In genomic region chr6:159966339-159966738, GRCh38 we compare ENCODE assay signal across 1 cellular context.
TF ChIP-seq lines count a peak whose summit lies in the region.

No MANE protein-coding gene starts in this region.

TF ChIP-seq in K562, 482 proteins besides CTCF, POLR2A, EP300 and RAD21 (continued from another document and continues in another):
- TF ChIP-seq MBD1 (CRISPR knock-in tag; IDR thresholded peaks at IDR 0.05) (no peak), DIDO1 (tag; IDR thresholded peaks at IDR 0.05; ENCODE audit: low read depth) (no peak), SETDB1 (IDR thresholded peaks at IDR 0.05; ENCODE audit: low read length) (no peak), MAFF (IDR thresholded peaks at IDR 0.05; ENCODE audit: low read length) (no peak), ZNF311 (CRISPR knock-in tag; IDR thresholded peaks at IDR 0.05) (no peak), THAP12 (CRISPR knock-in tag; IDR thresholded peaks at IDR 0.05) (no peak), JUN (IDR thresholded peaks at IDR 0.05; ENCODE audit: borderline replicate concordance, low read depth, low read length) (no peak), JUN (CRISPR knock-in tag; IDR thresholded peaks at IDR 0.05; ENCODE audit: borderline replicate concordance) (no peak), ZNF3 (CRISPR knock-in tag; IDR thresholded peaks at IDR 0.05) (no peak), NELFE (IDR thresholded peaks at IDR 0.05; ENCODE audit: insufficient read depth, insufficient read length) (no peak), UBTF (IDR thresholded peaks at IDR 0.05; ENCODE audit: borderline replicate concordance in 1 of 2, low read depth in 2 of 2, low read length in 2 of 2) (no peak), BACH1 (tag; IDR thresholded peaks at IDR 0.05) (no peak), ZBTB5 (IDR thresholded peaks at IDR 0.05) (no peak), ZFP1 (CRISPR knock-in tag; IDR thresholded peaks at IDR 0.05) (no peak), PTRF (tag; IDR thresholded peaks at IDR 0.05) (no peak), TAL1 (IDR thresholded peaks at IDR 0.05) (no peak), SRSF1 (IDR thresholded peaks at IDR 0.05; ENCODE audit: low read depth, low read length) (no peak), TBP (optimal IDR thresholded peaks at IDR 0.05; ENCODE audit: low read depth, low read length) (no peak), SRSF9 (IDR thresholded peaks at IDR 0.05; ENCODE audit: borderline replicate concordance, low read depth, low read length) (no peak), ZNF217 (CRISPR knock-in tag; IDR thresholded peaks at IDR 0.05) (no peak), SOX6 (IDR thresholded peaks at IDR 0.05) (peak; percentile 59; the same call in 1 of the 2 replicates), L3MBTL2 (IDR thresholded peaks at IDR 0.05) (0 out of 2 replicates have a peak, but pooled peaks have one; percentile 40), FOXJ2 (tag; IDR thresholded peaks at IDR 0.05) (peak; percentile 75), POLR2AphosphoS5 (IDR thresholded peaks at IDR 0.05; ENCODE audit: control insufficient read depth, insufficient read depth, low read depth, low read length) (no peak), HDAC2 (IDR thresholded peaks at IDR 0.05) (no peak), ZC3H11A (IDR thresholded peaks at IDR 0.05; ENCODE audit: low read depth, low read length) (no peak), HLTF (IDR thresholded peaks at IDR 0.05) (no peak), TSC22D4 (tag; IDR thresholded peaks at IDR 0.05) (no peak), PRMT5 (CRISPR knock-in tag; IDR thresholded peaks at IDR 0.05) (no peak), ZKSCAN8 (CRISPR knock-in tag; IDR thresholded peaks at IDR 0.05) (no peak), IFI16 (CRISPR knock-in tag; IDR thresholded peaks at IDR 0.05) (no peak), MAX (CRISPR knock-in tag; IDR thresholded peaks at IDR 0.05) (no peak), DLX4 (CRISPR knock-in tag; IDR thresholded peaks at IDR 0.05) (no peak), PHTF2 (CRISPR knock-in tag; IDR thresholded peaks at IDR 0.05) (no peak), ZNF717 (CRISPR knock-in tag; IDR thresholded peaks at IDR 0.05) (no peak), SMARCC2 (IDR thresholded peaks at IDR 0.05; ENCODE audit: low read depth) (peak; percentile 38; the same call in 1 of the 2 replicates), ZBTB34 (CRISPR knock-in tag; IDR thresholded peaks at IDR 0.05) (no peak), RBM39 (optimal IDR thresholded peaks at IDR 0.05; ENCODE audit: low read depth, low read length) (no peak), ZNF398 (CRISPR knock-in tag; IDR thresholded peaks at IDR 0.05) (no peak), ZEB2 (IDR thresholded peaks at IDR 0.05) (0 out of 2 replicates have a peak, but pooled peaks have one; percentile 29), ZNF354B (CRISPR knock-in tag; IDR thresholded peaks at IDR 0.05) (no peak), MITF (IDR thresholded peaks at IDR 0.05) (no peak), ZNF57 (CRISPR knock-in tag; IDR thresholded peaks at IDR 0.05) (no peak), FOXK2 (conservative IDR thresholded peaks at IDR 0.05 in 1 of 2, IDR thresholded peaks at IDR 0.05 in 1 of 2; ENCODE audit: low read depth in 2 of 2) (peak; percentile 92 to 94), ZFP91 (CRISPR knock-in tag; IDR thresholded peaks at IDR 0.05) (no peak), VEZF1 (CRISPR knock-in tag; IDR thresholded peaks at IDR 0.05) (no peak), E2F4 (CRISPR knock-in tag; IDR thresholded peaks at IDR 0.05; ENCODE audit: low read depth) (no peak), SAP30 (IDR thresholded peaks at IDR 0.05; ENCODE audit: borderline replicate concordance, insufficient read depth, low read depth, low read length, poor library complexity, severe bottlenecking) (no peak), CBX1 (IDR thresholded peaks at IDR 0.05; ENCODE audit: low read depth) (no peak), KHSRP (IDR thresholded peaks at IDR 0.05) (no peak), SP2 (IDR thresholded peaks at IDR 0.05; ENCODE audit: extremely low read depth, low read depth, low read length, poor library complexity, severe bottlenecking) (no peak), HMG20A (CRISPR knock-in tag; conservative IDR thresholded peaks at IDR 0.05) (no peak)
